Comparison of ENCODE assay signal across 14 cellular contexts in the genomic region with DNA sequence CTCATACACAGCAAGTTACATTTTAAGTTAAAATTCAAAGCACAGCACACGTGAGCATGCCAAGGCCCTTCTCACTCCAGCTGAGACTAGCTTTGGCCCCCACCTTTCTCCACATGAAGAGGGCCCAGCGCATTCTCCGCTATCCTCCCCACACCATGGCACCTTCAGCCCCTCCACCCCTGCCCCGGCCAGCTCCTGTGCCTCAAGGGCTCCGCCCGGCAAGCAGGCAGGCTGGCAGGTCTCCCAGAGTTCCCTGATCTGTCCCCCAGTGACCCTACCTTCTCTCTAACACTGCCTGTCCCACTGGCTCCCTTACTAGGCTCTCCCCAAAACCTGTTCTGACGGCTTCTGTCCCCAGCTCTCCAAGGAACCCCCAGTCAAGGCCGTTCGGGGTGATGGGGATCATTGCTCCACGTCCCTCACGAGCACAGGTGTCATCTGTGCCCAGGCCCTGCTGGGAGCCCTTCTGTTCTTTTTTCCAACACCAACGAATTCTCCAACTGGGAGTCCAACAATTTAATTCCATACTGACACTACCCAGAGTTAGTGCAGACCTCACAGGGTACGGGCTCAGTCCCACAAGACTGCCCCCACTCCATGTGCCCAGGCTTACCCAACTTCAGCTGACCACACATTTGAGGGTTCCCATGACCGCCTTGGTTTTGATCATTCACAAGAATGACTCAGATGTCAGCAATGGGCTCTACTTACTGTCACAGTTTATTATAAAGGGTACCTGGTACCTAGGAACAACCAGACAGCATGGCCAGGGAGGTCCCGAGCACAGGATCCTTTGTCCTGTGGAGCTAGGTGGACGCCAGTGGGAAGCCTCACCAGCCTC. TPM values are rescaled to one million over a fixed set of nuclear protein-coding genes. Genes with fewer than 3 reads are reported as not detected.
DNase-seq lines count a peak whose midpoint lies in the region; ATAC-seq and FAIRE-seq lines count a peak whose summit lies in the region.
"Had no signal": no experiment of that assay in that cellular context is flagged by ENCODE, and none has a peak within 500 bp of the region (broad histone marks: within the 10 kb centered on the region; RNA-seq: fewer than 3 reads in every experiment).

No MANE protein-coding gene starts in this region.

- H3K9me3 Mint-ChIP-seq in activated T-cell treated with anti-CD3 and anti-CD28 coated beads, Interleukin-2, amount 50 U/mL, for 24 hours, result no peaks in the 10 kb centered on the region
- H3K9me3 Mint-ChIP-seq in stimulated activated effector memory CD8-positive, alpha-beta T cell treated with anti-CD3 and anti-CD28 coated beads, Interleukin-12 subunit alpha, Interleukin-12 subunit beta, amount 100 ng/mL, for 72 hours, result no peaks in the 10 kb centered on the region
- H3K9me3 Mint-ChIP-seq: nephron; T-helper 1 cell treated with Interleukin-12 subunit alpha and Interleukin-12 subunit beta and Interleukin-4 antibody, amounts not matched to agents 30 μg/mL and 1 μg/mL, for 36 hours had no signal

- intact Hi-C loops in left ventricle myocardium superior (cut with micrococcal nuclease), result no loop called here

- peak; percentile 42 for ATAC-seq in left ventricle myocardium superior
- ATAC-seq in stimulated activated effector memory CD8-positive, alpha-beta T cell treated with anti-CD3 and anti-CD28 coated beads, Interleukin-12 subunit alpha, Interleukin-12 subunit beta, amount 100 ng/mL, for 72 hours, result no peak
- no peak for ATAC-seq in GM21737 (IDR thresholded peaks at IDR 0.05; ENCODE audit: unreplicated experiment)

- peaks cover 50% of the 10 kb centered on the region for H3K36me3 Mint-ChIP-seq in activated T-cell treated with anti-CD3 and anti-CD28 coated beads, Interleukin-2, amount 50 U/mL, for 24 hours (ENCODE audit: low read depth)
- H3K36me3 Mint-ChIP-seq in stimulated activated effector memory CD8-positive, alpha-beta T cell treated with anti-CD3 and anti-CD28 coated beads, Interleukin-12 subunit alpha, Interleukin-12 subunit beta, amount 100 ng/mL, for 72 hours, result peaks cover 46% of the 10 kb centered on the region

- peak overlapping the region; percentile 59 for H3K27ac Mint-ChIP-seq in activated T-cell treated with anti-CD3 and anti-CD28 coated beads, Interleukin-2, amount 50 U/mL, for 24 hours
- H3K27ac Mint-ChIP-seq in stimulated activated effector memory CD8-positive, alpha-beta T cell treated with anti-CD3 and anti-CD28 coated beads, Interleukin-12 subunit alpha, Interleukin-12 subunit beta, amount 100 ng/mL, for 72 hours, result peak overlapping the region; percentile 57
- H3K27ac Mint-ChIP-seq: T-helper 1 cell treated with Interleukin-12 subunit alpha and Interleukin-12 subunit beta and Interleukin-4 antibody, amounts not matched to agents 30 μg/mL and 1 μg/mL, for 36 hours had no signal

- no peak for FAIRE-seq in RCC 7860 (lab: Jason Lieb, UNC)

- H3K27me3 Mint-ChIP-seq in activated T-cell treated with anti-CD3 and anti-CD28 coated beads, Interleukin-2, amount 50 U/mL, for 24 hours, result no peaks in the 10 kb centered on the region

- no peak overlapping the region for H3K4me3 Mint-ChIP-seq in activated T-cell treated with anti-CD3 and anti-CD28 coated beads, Interleukin-2, amount 50 U/mL, for 24 hours
- H3K4me3 Mint-ChIP-seq in stimulated activated effector memory CD8-positive, alpha-beta T cell treated with anti-CD3 and anti-CD28 coated beads, Interleukin-12 subunit alpha, Interleukin-12 subunit beta, amount 100 ng/mL, for 72 hours, result no peak overlapping the region
- H3K4me3 Mint-ChIP-seq: T-helper 1 cell treated with Interleukin-12 subunit alpha and Interleukin-12 subunit beta and Interleukin-4 antibody, amounts not matched to agents 30 μg/mL and 1 μg/mL, for 36 hours had no signal

- H3K4me1 Mint-ChIP-seq in activated T-cell treated with anti-CD3 and anti-CD28 coated beads, Interleukin-2, amount 50 U/mL, for 24 hours (ENCODE audit: low read depth), result peaks cover 40% of the 10 kb centered on the region
- H3K4me1 Mint-ChIP-seq in stimulated activated effector memory CD8-positive, alpha-beta T cell treated with anti-CD3 and anti-CD28 coated beads, Interleukin-12 subunit alpha, Interleukin-12 subunit beta, amount 100 ng/mL, for 72 hours, result peaks cover 29% of the 10 kb centered on the region

- no peak for DNase-seq in activated T-cell treated with anti-CD3 and anti-CD28 coated beads, Interleukin-2, amount 50 U/mL, for 24 hours
- DNase-seq in activated T-cell treated with anti-CD3 and anti-CD28 coated beads, Interleukin-2, amount 50 U/mL, for 48 hours, result no peak
- DNase-seq in RCC 7860 (ENCODE audit: low spot score), result peak; percentile 36
- peak; percentile 80 for DNase-seq in left ventricle myocardium superior
- no peak for DNase-seq in stimulated activated effector memory CD8-positive, alpha-beta T cell treated with anti-CD3 and anti-CD28 coated beads, Interleukin-12 subunit alpha, Interleukin-12 subunit beta, amount 100 ng/mL, for 72 hours (ENCODE audit: low spot score in 2 of 2)
- DNase-seq in COLO829 (ENCODE audit: low spot score), result no peak
- no peak for DNase-seq in NCI-H1417 (lab: John Stamatoyannopoulos, UW)
- DNase-seq: activated CD4-positive, alpha-beta T cell treated with anti-CD3 and anti-CD28 coated beads, Interleukin-2, amount 50 U/mL, for 1 hour; RPMI8226; stimulated activated CD4-positive, alpha-beta T cell treated with anti-CD3 and anti-CD28 coated beads, Interleukin-12 subunit alpha, Interleukin-12 subunit beta, amount 100 ng/mL, for 4 hours; trophoblast cell had no signal

RNA-seq across cellular contexts. Expression of a gene that starts 4.2 kb away (rescaled TPM):
- total RNA-seq in left ventricle myocardium superior, result 46.2 TPM

RNA-seq across cellular contexts. Expression of a gene that starts 19.4 kb away (rescaled TPM):
- total RNA-seq in left ventricle myocardium superior, result 45.3 TPM

RNA-seq across cellular contexts. Expression of a gene that starts 58.7 kb away (rescaled TPM):
- total RNA-seq in left ventricle myocardium superior, result 1.7 TPM

Comparison
In these comparisons a context has a peak if more than half of its experiments do, and no peak if none do; other contexts are left out.
1. DNase-seq: peak in RCC 7860 (single experiment) and left ventricle myocardium superior (single experiment); none in activated T-cell treated with anti-CD3 and anti-CD28 coated beads, Interleukin-2, amount 50 U/mL, for 24 hours (single experiment), activated T-cell treated with anti-CD3 and anti-CD28 coated beads, Interleukin-2, amount 50 U/mL, for 48 hours (0 of 2), stimulated activated effector memory CD8-positive, alpha-beta T cell treated with anti-CD3 and anti-CD28 coated beads, Interleukin-12 subunit alpha, Interleukin-12 subunit beta, amount 100 ng/mL, for 72 hours (0 of 2), COLO829 (single experiment) and NCI-H1417 (0 of 3).